ENCODE assay signal across 8 cellular contexts in genomic region chr7:75156913-75157399, GRCh38.
DNase-seq lines count a peak whose midpoint lies in the region; ATAC-seq and TF ChIP-seq lines count a peak whose summit lies in the region.
"Not testable (repeated sequence)": the region's sequence is repeated elsewhere in the genome, so short reads cannot be mapped to it uniquely, and the experiment has no call there.

No MANE protein-coding gene starts in this region.

- WGBS in aorta, 2 donors, result 0 to 1% methylated on average over 11 to 44 of the region's 52 CpGs

- H3K4me2 ChIP-seq in PC-3 (ENCODE audit: low read length), result peak overlapping the region; percentile 56; the same call in 1 of the 2 replicates

- CTCF ChIA-PET in PC-3 (lab: Charles Lee), result not testable (repeated sequence)

- not testable (repeated sequence) for H3K9me3 ChIP-seq in PC-3 (ENCODE audit: low read length); aorta (ENCODE audit: control insufficient read depth, low read length)

- H3K27ac Mint-ChIP-seq in memory B cell, result not testable (repeated sequence)

- TF ChIP-seq CTCF in PC-3 (conservative IDR thresholded peaks at IDR 0.05; ENCODE audit: low read depth, low read length), result not testable (repeated sequence)

- intact Hi-C loops in PC-3 (cut with micrococcal nuclease); aorta (cut with DNase I): not testable (repeated sequence)

- not testable (repeated sequence) for H3K27ac ChIP-seq in PC-3 (ENCODE audit: low read length); aorta (ENCODE audit: low read depth in 1 of 2, low read length in 2 of 2)

- H3K9me3 Mint-ChIP-seq in memory B cell, result not testable (repeated sequence)

- H3K4me3 ChIP-seq in PC-3 (ENCODE audit: low read length), result peak overlapping the region; percentile 55; the same call in 1 of the 2 replicates
- H3K4me3 ChIP-seq in aorta (ENCODE audit: low read length in 2 of 2), result not testable (repeated sequence)

- peak overlapping the region; percentile 41 for H3K4me3 Mint-ChIP-seq in memory B cell

- H2AFZ ChIP-seq in PC-3 (ENCODE audit: low read length), result not testable (repeated sequence)

- H3K36me3 Mint-ChIP-seq in memory B cell, result not testable (repeated sequence)

- ATAC-seq in GM19043 (IDR thresholded peaks at IDR 0.05; ENCODE audit: low read depth, unreplicated experiment) (peak; percentile 89), HG02884 (IDR thresholded peaks at IDR 0.05; ENCODE audit: unreplicated experiment) (peak; percentile 82), PC-3 (peak; percentile 96), memory B cell (ENCODE audit: low read depth) (peak; percentile 87), aorta (ENCODE audit: low FRiP score) (peak; percentile 100)

- not testable (repeated sequence) for H4K20me1 ChIP-seq in PC-3 (ENCODE audit: low read length)

- POLR2A ChIA-PET in PC-3 (lab: Charles Lee; ENCODE audit: unreplicated experiment), result not testable (repeated sequence)

- not testable (repeated sequence) for BruUV-seq in PC-3 (replicated peaks; lab: Mats Ljungman, UMichigan)

- H3K4me1 Mint-ChIP-seq in memory B cell, result not testable (repeated sequence)

- H3K79me2 ChIP-seq in PC-3 (ENCODE audit: low read length), result not testable (repeated sequence)

- not testable (repeated sequence) for H3K9me2 ChIP-seq in PC-3 (replicated peaks; ENCODE audit: low read length)

- H3K27me3 Mint-ChIP-seq in memory B cell, result not testable (repeated sequence)

- H3K9ac ChIP-seq in PC-3 (ENCODE audit: low read length), result not testable (repeated sequence)

- not testable (repeated sequence) for H3F3A ChIP-seq in PC-3 (ENCODE audit: low read length, unreplicated experiment)

- not testable (repeated sequence) for H3K27me3 ChIP-seq in PC-3 (ENCODE audit: low read length); aorta (ENCODE audit: control insufficient read depth in 1 of 2, insufficient read depth in 2 of 2, low read length in 1 of 2)

- H3K36me3 ChIP-seq in PC-3 (ENCODE audit: low read depth, low read length); aorta (ENCODE audit: control insufficient read depth in 1 of 2, insufficient read depth in 2 of 2, low read length in 1 of 2): not testable (repeated sequence)

- DNase-seq in PC-3, result not testable (repeated sequence)
- DNase-seq in activated T-cell treated with anti-CD3 and anti-CD28 coated beads for 24 hours (ENCODE audit: low read depth) (peak; percentile 85), memory B cell (ENCODE audit: low spot score in 2 of 2) (peak; percentile 95 to 96), aorta (peak; percentile 96 to 98)
- peak; percentile 85 for DNase-seq in effector CD4-positive, alpha-beta T cell
- DNase-seq in stimulated activated CD4-positive, alpha-beta T cell treated with anti-CD3 and anti-CD28 coated beads, Interleukin-1b, Interleukin-23, amount 100 ng/mL, for 4 hours (ENCODE audit: low read depth in 2 of 2), result peak; percentile 93

- not testable (repeated sequence) for H3K4me1 ChIP-seq in PC-3 (ENCODE audit: insufficient read depth, low read length); aorta (ENCODE audit: control insufficient read depth in 1 of 2, insufficient read depth in 2 of 2, low read length in 2 of 2)
